Comparison of ENCODE assay signal across 1 cellular context in the genomic region with DNA sequence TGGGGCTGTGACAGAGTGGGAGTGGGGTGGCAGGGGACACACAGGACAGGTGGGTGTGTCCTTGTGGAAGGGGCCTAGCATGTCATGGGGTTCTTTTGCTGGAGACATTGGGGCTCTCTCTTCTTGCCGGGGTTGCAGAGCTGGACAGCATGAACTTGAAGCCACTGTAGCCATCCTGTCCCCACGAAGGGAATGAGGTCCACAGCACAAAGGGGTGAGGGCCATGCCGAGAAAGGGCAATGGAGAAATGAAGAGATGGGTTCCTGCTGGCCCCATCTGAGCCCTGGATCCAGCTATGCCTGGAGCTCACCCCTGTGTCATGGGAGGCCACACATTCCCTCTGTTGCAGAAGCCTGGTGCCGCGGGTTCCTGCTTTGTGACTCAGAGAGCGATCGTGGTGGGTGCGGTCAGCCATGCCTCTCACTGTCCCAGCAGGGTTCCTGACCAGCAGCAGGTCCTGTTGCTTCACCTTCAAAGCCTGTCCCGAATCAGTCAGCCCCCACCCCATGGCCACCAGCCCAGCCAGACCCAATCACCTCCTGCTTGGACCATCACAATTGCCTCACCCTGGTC.
TF ChIP-seq lines count a peak whose summit lies in the region.

No MANE protein-coding gene starts in this region.

TF ChIP-seq in K562, 482 proteins besides CTCF, POLR2A, EP300 and RAD21 (continued from another document and continues in another):
- TF ChIP-seq NRF1 (conservative IDR thresholded peaks at IDR 0.05 in 1 of 2, IDR thresholded peaks at IDR 0.05 in 1 of 2) (peak in 1 of 2 experiments; percentile 8; a peak in 2 of 4 replicates), NR2C1 (IDR thresholded peaks at IDR 0.05) (no peak), NR2C1 (tag; IDR thresholded peaks at IDR 0.05) (no peak; the same call in 1 of the 2 replicates), SRSF3 (IDR thresholded peaks at IDR 0.05; ENCODE audit: insufficient read depth, low read length) (0 out of 2 replicates have a peak, but pooled peaks have one; percentile 73), ZNF184 (CRISPR knock-in tag; IDR thresholded peaks at IDR 0.05) (no peak), ZSCAN32 (CRISPR knock-in tag; IDR thresholded peaks at IDR 0.05) (no peak), ZNF165 (CRISPR knock-in tag; IDR thresholded peaks at IDR 0.05; ENCODE audit: borderline replicate concordance) (no peak), ATF7 (IDR thresholded peaks at IDR 0.05) (no peak), HOXB6 (CRISPR knock-in tag; IDR thresholded peaks at IDR 0.05; ENCODE audit: borderline replicate concordance) (no peak), SUPT5H (IDR thresholded peaks at IDR 0.05) (peak; percentile 18; the same call in 1 of the 2 replicates), CC2D1A (IDR thresholded peaks at IDR 0.05) (no peak), ZFP30 (CRISPR knock-in tag; IDR thresholded peaks at IDR 0.05; ENCODE audit: borderline replicate concordance) (no peak), ZNF174 (CRISPR knock-in tag; IDR thresholded peaks at IDR 0.05) (no peak), GABPB1 (CRISPR knock-in tag; IDR thresholded peaks at IDR 0.05) (no peak), ESRRA (IDR thresholded peaks at IDR 0.05; ENCODE audit: borderline replicate concordance, low read depth) (peak; percentile 66; the same call in 1 of the 2 replicates), C11orf30 (IDR thresholded peaks at IDR 0.05; ENCODE audit: low read depth) (no peak)
- TF ChIP-seq, protein P1, sequence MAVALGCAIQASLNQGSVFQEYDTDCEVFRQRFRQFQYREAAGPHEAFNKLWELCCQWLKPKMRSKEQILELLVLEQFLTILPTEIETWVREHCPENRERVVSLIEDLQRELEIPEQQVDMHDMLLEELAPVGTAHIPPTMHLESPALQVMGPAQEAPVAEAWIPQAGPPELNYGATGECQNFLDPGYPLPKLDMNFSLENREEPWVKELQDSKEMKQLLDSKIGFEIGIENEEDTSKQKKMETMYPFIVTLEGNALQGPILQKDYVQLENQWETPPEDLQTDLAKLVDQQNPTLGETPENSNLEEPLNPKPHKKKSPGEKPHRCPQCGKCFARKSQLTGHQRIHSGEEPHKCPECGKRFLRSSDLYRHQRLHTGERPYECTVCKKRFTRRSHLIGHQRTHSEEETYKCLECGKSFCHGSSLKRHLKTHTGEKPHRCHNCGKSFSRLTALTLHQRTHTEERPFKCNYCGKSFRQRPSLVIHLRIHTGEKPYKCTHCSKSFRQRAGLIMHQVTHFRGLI (CRISPR knock-in tag; IDR thresholded peaks at IDR 0.05): no peak
- TF ChIP-seq, protein P2, sequence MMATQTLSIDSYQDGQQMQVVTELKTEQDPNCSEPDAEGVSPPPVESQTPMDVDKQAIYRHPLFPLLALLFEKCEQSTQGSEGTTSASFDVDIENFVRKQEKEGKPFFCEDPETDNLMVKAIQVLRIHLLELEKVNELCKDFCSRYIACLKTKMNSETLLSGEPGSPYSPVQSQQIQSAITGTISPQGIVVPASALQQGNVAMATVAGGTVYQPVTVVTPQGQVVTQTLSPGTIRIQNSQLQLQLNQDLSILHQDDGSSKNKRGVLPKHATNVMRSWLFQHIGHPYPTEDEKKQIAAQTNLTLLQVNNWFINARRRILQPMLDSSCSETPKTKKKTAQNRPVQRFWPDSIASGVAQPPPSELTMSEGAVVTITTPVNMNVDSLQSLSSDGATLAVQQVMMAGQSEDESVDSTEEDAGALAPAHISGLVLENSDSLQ (IDR thresholded peaks at IDR 0.05): peak; percentile 26; the same call in 1 of the 2 replicates
- TF ChIP-seq, protein P3, sequence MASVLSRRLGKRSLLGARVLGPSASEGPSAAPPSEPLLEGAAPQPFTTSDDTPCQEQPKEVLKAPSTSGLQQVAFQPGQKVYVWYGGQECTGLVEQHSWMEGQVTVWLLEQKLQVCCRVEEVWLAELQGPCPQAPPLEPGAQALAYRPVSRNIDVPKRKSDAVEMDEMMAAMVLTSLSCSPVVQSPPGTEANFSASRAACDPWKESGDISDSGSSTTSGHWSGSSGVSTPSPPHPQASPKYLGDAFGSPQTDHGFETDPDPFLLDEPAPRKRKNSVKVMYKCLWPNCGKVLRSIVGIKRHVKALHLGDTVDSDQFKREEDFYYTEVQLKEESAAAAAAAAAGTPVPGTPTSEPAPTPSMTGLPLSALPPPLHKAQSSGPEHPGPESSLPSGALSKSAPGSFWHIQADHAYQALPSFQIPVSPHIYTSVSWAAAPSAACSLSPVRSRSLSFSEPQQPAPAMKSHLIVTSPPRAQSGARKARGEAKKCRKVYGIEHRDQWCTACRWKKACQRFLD (CRISPR knock-in tag; IDR thresholded peaks at IDR 0.05): peak; percentile 9; the same call in 1 of the 2 replicates
- TF ChIP-seq, protein P4, sequence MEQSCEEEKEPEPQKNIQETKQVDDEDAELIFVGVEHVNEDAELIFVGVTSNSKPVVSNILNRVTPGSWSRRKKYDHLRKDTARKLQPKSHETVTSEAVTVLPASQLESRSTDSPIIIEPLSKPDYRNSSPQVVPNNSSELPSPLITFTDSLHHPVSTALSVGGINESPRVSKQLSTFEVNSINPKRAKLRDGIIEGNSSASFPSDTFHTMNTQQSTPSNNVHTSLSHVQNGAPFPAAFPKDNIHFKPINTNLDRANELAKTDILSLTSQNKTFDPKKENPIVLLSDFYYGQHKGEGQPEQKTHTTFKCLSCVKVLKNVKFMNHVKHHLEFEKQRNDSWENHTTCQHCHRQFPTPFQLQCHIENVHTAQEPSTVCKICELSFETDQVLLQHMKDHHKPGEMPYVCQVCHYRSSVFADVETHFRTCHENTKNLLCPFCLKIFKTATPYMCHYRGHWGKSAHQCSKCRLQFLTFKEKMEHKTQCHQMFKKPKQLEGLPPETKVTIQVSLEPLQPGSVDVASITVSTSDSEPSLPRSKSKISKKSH (CRISPR knock-in tag; IDR thresholded peaks at IDR 0.05): no peak
- TF ChIP-seq, protein P5, sequence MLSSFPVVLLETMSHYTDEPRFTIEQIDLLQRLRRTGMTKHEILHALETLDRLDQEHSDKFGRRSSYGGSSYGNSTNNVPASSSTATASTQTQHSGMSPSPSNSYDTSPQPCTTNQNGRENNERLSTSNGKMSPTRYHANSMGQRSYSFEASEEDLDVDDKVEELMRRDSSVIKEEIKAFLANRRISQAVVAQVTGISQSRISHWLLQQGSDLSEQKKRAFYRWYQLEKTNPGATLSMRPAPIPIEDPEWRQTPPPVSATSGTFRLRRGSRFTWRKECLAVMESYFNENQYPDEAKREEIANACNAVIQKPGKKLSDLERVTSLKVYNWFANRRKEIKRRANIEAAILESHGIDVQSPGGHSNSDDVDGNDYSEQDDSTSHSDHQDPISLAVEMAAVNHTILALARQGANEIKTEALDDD (IDR thresholded peaks at IDR 0.05): no peak
- TF ChIP-seq, protein P6, sequence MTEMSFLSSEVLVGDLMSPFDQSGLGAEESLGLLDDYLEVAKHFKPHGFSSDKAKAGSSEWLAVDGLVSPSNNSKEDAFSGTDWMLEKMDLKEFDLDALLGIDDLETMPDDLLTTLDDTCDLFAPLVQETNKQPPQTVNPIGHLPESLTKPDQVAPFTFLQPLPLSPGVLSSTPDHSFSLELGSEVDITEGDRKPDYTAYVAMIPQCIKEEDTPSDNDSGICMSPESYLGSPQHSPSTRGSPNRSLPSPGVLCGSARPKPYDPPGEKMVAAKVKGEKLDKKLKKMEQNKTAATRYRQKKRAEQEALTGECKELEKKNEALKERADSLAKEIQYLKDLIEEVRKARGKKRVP (CRISPR knock-in tag; IDR thresholded peaks at IDR 0.05): peak; percentile 41; the same call in 1 of the 2 replicates
- TF ChIP-seq, protein P7, sequence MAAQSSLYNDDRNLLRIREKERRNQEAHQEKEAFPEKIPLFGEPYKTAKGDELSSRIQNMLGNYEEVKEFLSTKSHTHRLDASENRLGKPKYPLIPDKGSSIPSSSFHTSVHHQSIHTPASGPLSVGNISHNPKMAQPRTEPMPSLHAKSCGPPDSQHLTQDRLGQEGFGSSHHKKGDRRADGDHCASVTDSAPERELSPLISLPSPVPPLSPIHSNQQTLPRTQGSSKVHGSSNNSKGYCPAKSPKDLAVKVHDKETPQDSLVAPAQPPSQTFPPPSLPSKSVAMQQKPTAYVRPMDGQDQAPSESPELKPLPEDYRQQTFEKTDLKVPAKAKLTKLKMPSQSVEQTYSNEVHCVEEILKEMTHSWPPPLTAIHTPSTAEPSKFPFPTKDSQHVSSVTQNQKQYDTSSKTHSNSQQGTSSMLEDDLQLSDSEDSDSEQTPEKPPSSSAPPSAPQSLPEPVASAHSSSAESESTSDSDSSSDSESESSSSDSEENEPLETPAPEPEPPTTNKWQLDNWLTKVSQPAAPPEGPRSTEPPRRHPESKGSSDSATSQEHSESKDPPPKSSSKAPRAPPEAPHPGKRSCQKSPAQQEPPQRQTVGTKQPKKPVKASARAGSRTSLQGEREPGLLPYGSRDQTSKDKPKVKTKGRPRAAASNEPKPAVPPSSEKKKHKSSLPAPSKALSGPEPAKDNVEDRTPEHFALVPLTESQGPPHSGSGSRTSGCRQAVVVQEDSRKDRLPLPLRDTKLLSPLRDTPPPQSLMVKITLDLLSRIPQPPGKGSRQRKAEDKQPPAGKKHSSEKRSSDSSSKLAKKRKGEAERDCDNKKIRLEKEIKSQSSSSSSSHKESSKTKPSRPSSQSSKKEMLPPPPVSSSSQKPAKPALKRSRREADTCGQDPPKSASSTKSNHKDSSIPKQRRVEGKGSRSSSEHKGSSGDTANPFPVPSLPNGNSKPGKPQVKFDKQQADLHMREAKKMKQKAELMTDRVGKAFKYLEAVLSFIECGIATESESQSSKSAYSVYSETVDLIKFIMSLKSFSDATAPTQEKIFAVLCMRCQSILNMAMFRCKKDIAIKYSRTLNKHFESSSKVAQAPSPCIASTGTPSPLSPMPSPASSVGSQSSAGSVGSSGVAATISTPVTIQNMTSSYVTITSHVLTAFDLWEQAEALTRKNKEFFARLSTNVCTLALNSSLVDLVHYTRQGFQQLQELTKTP (IDR thresholded peaks at IDR 0.05; ENCODE audit: low read depth in 1 of 2, partially characterized antibody in 2 of 2): no peak
- TF ChIP-seq, protein P8, sequence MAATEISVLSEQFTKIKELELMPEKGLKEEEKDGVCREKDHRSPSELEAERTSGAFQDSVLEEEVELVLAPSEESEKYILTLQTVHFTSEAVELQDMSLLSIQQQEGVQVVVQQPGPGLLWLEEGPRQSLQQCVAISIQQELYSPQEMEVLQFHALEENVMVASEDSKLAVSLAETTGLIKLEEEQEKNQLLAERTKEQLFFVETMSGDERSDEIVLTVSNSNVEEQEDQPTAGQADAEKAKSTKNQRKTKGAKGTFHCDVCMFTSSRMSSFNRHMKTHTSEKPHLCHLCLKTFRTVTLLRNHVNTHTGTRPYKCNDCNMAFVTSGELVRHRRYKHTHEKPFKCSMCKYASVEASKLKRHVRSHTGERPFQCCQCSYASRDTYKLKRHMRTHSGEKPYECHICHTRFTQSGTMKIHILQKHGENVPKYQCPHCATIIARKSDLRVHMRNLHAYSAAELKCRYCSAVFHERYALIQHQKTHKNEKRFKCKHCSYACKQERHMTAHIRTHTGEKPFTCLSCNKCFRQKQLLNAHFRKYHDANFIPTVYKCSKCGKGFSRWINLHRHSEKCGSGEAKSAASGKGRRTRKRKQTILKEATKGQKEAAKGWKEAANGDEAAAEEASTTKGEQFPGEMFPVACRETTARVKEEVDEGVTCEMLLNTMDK (IDR thresholded peaks at IDR 0.05; ENCODE audit: borderline replicate concordance, insufficient read depth, low read depth, low read length, poor library complexity, severe bottlenecking): no peak
